In the genomic region with DNA sequence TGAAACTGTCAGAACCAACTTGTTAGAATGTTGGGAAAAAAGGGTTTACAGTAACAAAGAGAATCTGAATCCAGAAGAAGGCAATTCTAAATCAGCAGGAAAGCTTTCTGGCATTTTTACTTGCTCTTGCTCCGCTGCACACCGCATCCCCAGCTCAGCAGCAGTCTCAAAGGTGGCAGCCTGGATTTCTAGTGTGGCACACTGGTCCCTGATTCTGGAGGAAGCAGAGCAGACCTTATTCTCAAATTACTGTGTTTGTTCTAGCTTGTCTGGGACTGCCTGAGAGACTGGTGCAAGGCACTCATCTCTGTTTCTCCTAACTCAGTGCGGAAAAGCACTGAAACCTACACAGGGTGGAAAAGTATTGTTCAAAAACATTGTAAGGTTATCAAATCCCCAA, we compare ENCODE assay signal across 35 cellular contexts.
"Had no signal": no experiment of that assay in that cellular context is flagged by ENCODE, and none has a peak within 500 bp of the region (broad histone marks: within the 10 kb centered on the region; RNA-seq: fewer than 3 reads in every experiment).

No MANE protein-coding gene starts in this region.

- H3K4me3 Mint-ChIP-seq: activated B cell treated with CpG ODN at 0.5 μM for 24 hours; activated CD8-positive, alpha-beta T cell treated with anti-CD3 and anti-CD28 coated beads for 36 hours; activated naive CD4-positive, alpha-beta T cell treated with anti-CD3 and anti-CD28 coated beads for 36 hours; activated naive CD4-positive, alpha-beta T cell treated with anti-CD3 and anti-CD28 coated beads, Interleukin-2, amount 50 U/mL, for 24 hours; activated naive CD8-positive, alpha-beta T cell treated with anti-CD3 and anti-CD28 coated beads for 36 hours; activated naive CD8-positive, alpha-beta T cell treated with anti-CD3 and anti-CD28 coated beads, Interleukin-2, amount 50 U/mL, for 24 hours; activated T-helper 1 cell treated with anti-CD3 and anti-CD28 coated beads, Interleukin-12 subunit alpha, Interleukin-12 subunit beta, Interleukin-2, Interleukin-4 antibody, amounts not matched to agents 30 ng/mL and 10 ng/mL and 1 ng/mL, durations not matched to agents 14 hours and 24 hours and 36 hours; effector memory CD8-positive, alpha-beta T cell; T-helper 17 cell; T-helper 2 cell treated with Interferon-gamma antibody and Interleukin-4, amounts not matched to agents 5 μg/mL and 100 μg/mL, for 36 hours had no signal

- H3K4me3 ChIP-seq: adrenal gland, body of pancreas, esophagus muscularis mucosa, gastrocnemius medialis, heart left ventricle had no signal

- H3K4me1 Mint-ChIP-seq: activated B cell treated with CpG ODN at 0.5 μM for 24 hours; activated naive CD4-positive, alpha-beta T cell treated with anti-CD3 and anti-CD28 coated beads, Interleukin-2, amount 50 U/mL, for 24 hours; activated naive CD8-positive, alpha-beta T cell treated with anti-CD3 and anti-CD28 coated beads for 36 hours; activated naive CD8-positive, alpha-beta T cell treated with anti-CD3 and anti-CD28 coated beads, Interleukin-2, amount 50 U/mL, for 24 hours; T-helper 17 cell had no signal

- H3K27me3 ChIP-seq: adrenal gland, body of pancreas, esophagus muscularis mucosa, gastrocnemius medialis, heart left ventricle had no signal

- DNase-seq: activated B cell treated with CpG ODN at 0.5 μM for 24 hours; activated CD4-positive, alpha-beta T cell treated with anti-CD3 and anti-CD28 coated beads for 48 hours; activated CD4-positive, alpha-beta T cell treated with anti-CD3 and anti-CD28 coated beads, Interleukin-2, amount 50 U/mL, for 1 hour; activated CD4-positive, alpha-beta T cell treated with anti-CD3 and anti-CD28 coated beads, Interleukin-2, amount 50 U/mL, for 48 hours; activated CD8-positive, alpha-beta memory T cell treated with anti-CD3 and anti-CD28 coated beads for 24 hours; activated CD8-positive, alpha-beta T cell treated with anti-CD3 and anti-CD28 coated beads for 36 hours; activated effector memory CD4-positive, alpha-beta T cell treated with anti-CD3 and anti-CD28 coated beads, Interleukin-2, amount 50 U/mL, for 16 hours; activated naive CD4-positive, alpha-beta T cell treated with anti-CD3 and anti-CD28 coated beads for 36 hours; activated naive CD8-positive, alpha-beta T cell treated with anti-CD3 and anti-CD28 coated beads for 36 hours; activated naive CD8-positive, alpha-beta T cell treated with anti-CD3 and anti-CD28 coated beads, Interleukin-2, amount 50 U/mL, for 24 hours; activated T-cell treated with anti-CD3 and anti-CD28 coated beads, Interleukin-2, amount 50 U/mL, for 1 hour; activated T-cell treated with anti-CD3 and anti-CD28 coated beads, Interleukin-2, amount 50 U/mL, for 48 hours; adrenal gland; amygdala; aorta; body of pancreas; caudate nucleus; cortex of kidney; dermis blood vessel endothelial cell; effector CD4-positive, alpha-beta T cell; effector memory CD8-positive, alpha-beta T cell; erythroblast; foreskin keratinocyte; gastrocnemius medialis; glutamatergic neuron; heart left ventricle; T-helper 17 cell; T1000; WERI-Rb-1 had no signal

- ATAC-seq: activated CD4-positive, CD25-positive, alpha-beta regulatory T cell treated with anti-CD3 and anti-CD28 coated beads, Interleukin-2, amount 50 U/mL, for 24 hours; activated CD8-positive, alpha-beta T cell treated with anti-CD3 and anti-CD28 coated beads for 36 hours; activated naive CD8-positive, alpha-beta T cell treated with anti-CD3 and anti-CD28 coated beads, Interleukin-2, amount 50 U/mL, for 24 hours; body of pancreas; effector memory CD8-positive, alpha-beta T cell; foreskin keratinocyte; gastrocnemius medialis; heart left ventricle; T-helper 17 cell had no signal

- H3K27me3 Mint-ChIP-seq: activated B cell treated with CpG ODN at 0.5 μM for 24 hours; activated CD8-positive, alpha-beta T cell treated with anti-CD3 and anti-CD28 coated beads for 36 hours; activated naive CD8-positive, alpha-beta T cell treated with anti-CD3 and anti-CD28 coated beads for 36 hours; activated naive CD8-positive, alpha-beta T cell treated with anti-CD3 and anti-CD28 coated beads, Interleukin-2, amount 50 U/mL, for 24 hours; effector memory CD8-positive, alpha-beta T cell; T-helper 17 cell had no signal

- H3K4me1 ChIP-seq: adrenal gland, body of pancreas, esophagus muscularis mucosa, foreskin keratinocyte, gastrocnemius medialis, heart left ventricle had no signal

- H3K27ac Mint-ChIP-seq: activated B cell treated with CpG ODN at 0.5 μM for 24 hours; activated CD8-positive, alpha-beta T cell treated with anti-CD3 and anti-CD28 coated beads for 36 hours; activated naive CD4-positive, alpha-beta T cell treated with anti-CD3 and anti-CD28 coated beads for 36 hours; activated naive CD4-positive, alpha-beta T cell treated with anti-CD3 and anti-CD28 coated beads, Interleukin-2, amount 50 U/mL, for 24 hours; activated naive CD8-positive, alpha-beta T cell treated with anti-CD3 and anti-CD28 coated beads for 36 hours; activated naive CD8-positive, alpha-beta T cell treated with anti-CD3 and anti-CD28 coated beads, Interleukin-2, amount 50 U/mL, for 24 hours; activated T-helper 1 cell treated with anti-CD3 and anti-CD28 coated beads, Interleukin-12 subunit alpha, Interleukin-12 subunit beta, Interleukin-2, Interleukin-4 antibody, amounts not matched to agents 30 ng/mL and 10 ng/mL and 1 ng/mL, durations not matched to agents 14 hours and 24 hours and 36 hours; activated T-helper 2 cell treated with anti-CD3 and anti-CD28 coated beads, Interferon-gamma antibody, Interleukin-2, Interleukin-4, amounts not matched to agents 10 μg/mL and 5 μg/mL and 100 μg/mL, durations not matched to agents 14 hours and 24 hours and 36 hours; effector memory CD8-positive, alpha-beta T cell; T-helper 17 cell; T-helper 2 cell treated with Interferon-gamma antibody and Interleukin-4, amounts not matched to agents 5 μg/mL and 100 μg/mL, for 36 hours had no signal

- H3K9me3 ChIP-seq: body of pancreas, gastrocnemius medialis had no signal

- H3K27ac ChIP-seq: adrenal gland, body of pancreas, esophagus muscularis mucosa, foreskin keratinocyte, gastrocnemius medialis, heart left ventricle, WERI-Rb-1 had no signal

- H3K36me3 ChIP-seq: adrenal gland, esophagus muscularis mucosa, WERI-Rb-1 had no signal
